18 cellular contexts compared by ENCODE assay signal in genomic region chr10:118003146-118003545, GRCh38.
"Had no signal": no experiment of that assay in that cellular context is flagged by ENCODE, and none has a peak within 500 bp of the region (broad histone marks: within the 10 kb centered on the region; RNA-seq: fewer than 3 reads in every experiment).

No MANE protein-coding gene starts in this region.

- H3K27ac ChIP-seq: dorsolateral prefrontal cortex, tibial nerve, uterus had no signal

- FAIRE-seq: astrocyte, bronchial epithelial cell had no signal

- ATAC-seq: activated T-helper 17 cell treated with anti-CD3 and anti-CD28 coated beads, Interleukin-2, amount 50 U/mL, for 72 hours; left ventricle myocardium superior; natural killer cell; stimulated activated memory B cell treated with anti-CD40 and anti-IgM and Interleukin-4, amounts not matched to agents 10 μg/mL and 1 μg/mL and 100 μg/mL, for 72 hours had no signal

- H3K9me3 ChIP-seq: tibial nerve, uterus had no signal

- H3K4me1 ChIP-seq: foreskin keratinocyte, tibial nerve, uterus had no signal

- H3K4me3 Mint-ChIP-seq: activated CD4-positive, alpha-beta memory T cell treated with anti-CD3 and anti-CD28 coated beads for 36 hours; activated T-helper 17 cell treated with anti-CD3 and anti-CD28 coated beads, Interleukin-2, amount 50 U/mL, for 72 hours; memory B cell; natural killer cell; stimulated activated memory B cell treated with anti-CD40 and anti-IgM and Interleukin-4, amounts not matched to agents 10 μg/mL and 1 μg/mL and 100 μg/mL, for 72 hours had no signal

- H3K36me3 ChIP-seq: uterus had no signal

- H3K4me3 ChIP-seq: dorsolateral prefrontal cortex, tibial nerve, uterus had no signal

- H3K27ac Mint-ChIP-seq: activated T-helper 17 cell treated with anti-CD3 and anti-CD28 coated beads, Interleukin-2, amount 50 U/mL, for 72 hours; memory B cell; natural killer cell; stimulated activated memory B cell treated with anti-CD40 and anti-IgM and Interleukin-4, amounts not matched to agents 10 μg/mL and 1 μg/mL and 100 μg/mL, for 72 hours had no signal

- H3K9me3 Mint-ChIP-seq: activated CD4-positive, alpha-beta memory T cell treated with anti-CD3 and anti-CD28 coated beads for 36 hours; activated T-helper 17 cell treated with anti-CD3 and anti-CD28 coated beads, Interleukin-2, amount 50 U/mL, for 72 hours; memory B cell; natural killer cell; stimulated activated memory B cell treated with anti-CD40 and anti-IgM and Interleukin-4, amounts not matched to agents 10 μg/mL and 1 μg/mL and 100 μg/mL, for 72 hours had no signal

- H3K27me3 Mint-ChIP-seq: activated CD4-positive, alpha-beta memory T cell treated with anti-CD3 and anti-CD28 coated beads for 36 hours; activated T-helper 17 cell treated with anti-CD3 and anti-CD28 coated beads, Interleukin-2, amount 50 U/mL, for 72 hours; memory B cell; stimulated activated memory B cell treated with anti-CD40 and anti-IgM and Interleukin-4, amounts not matched to agents 10 μg/mL and 1 μg/mL and 100 μg/mL, for 72 hours had no signal

- H3K27me3 ChIP-seq: dorsolateral prefrontal cortex, foreskin keratinocyte, tibial nerve, uterus had no signal

- H3K4me1 Mint-ChIP-seq: activated T-helper 17 cell treated with anti-CD3 and anti-CD28 coated beads, Interleukin-2, amount 50 U/mL, for 72 hours; memory B cell; stimulated activated memory B cell treated with anti-CD40 and anti-IgM and Interleukin-4, amounts not matched to agents 10 μg/mL and 1 μg/mL and 100 μg/mL, for 72 hours had no signal

- DNase-seq: activated naive CD4-positive, alpha-beta T cell treated with Interleukin-2 at 50 U/mL for 16 hours; dorsolateral prefrontal cortex; glutamatergic neuron; left ventricle myocardium superior; natural killer cell; nucleus accumbens; posterior cingulate gyrus; retina; T1000; uterus had no signal
